In the genomic region with DNA sequence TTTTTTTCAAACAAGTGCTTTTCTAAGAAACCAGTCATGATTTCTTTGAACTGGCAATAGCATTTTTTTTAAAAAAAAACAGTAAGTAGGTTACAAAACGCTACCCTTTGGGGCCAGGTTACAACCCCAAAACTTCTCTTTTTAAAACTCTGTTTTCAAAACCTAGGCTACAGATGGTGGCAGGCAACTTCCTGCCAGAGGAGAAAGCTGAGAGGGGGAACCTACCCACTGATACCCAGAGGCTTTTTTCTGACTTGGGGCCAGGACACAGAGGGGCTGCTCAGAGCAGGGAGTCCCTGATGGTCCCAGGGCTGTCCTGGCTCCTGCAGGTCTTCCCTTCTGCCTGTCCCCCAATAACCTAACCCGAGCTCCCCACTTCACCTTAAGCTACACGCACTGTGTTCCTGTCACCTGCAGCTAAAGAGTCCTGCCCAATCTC, we compare ENCODE assay signal across 8 cellular contexts. TPM values are rescaled to one million over a fixed set of nuclear protein-coding genes. Genes with fewer than 3 reads are reported as not detected.
DNase-seq lines count a peak whose midpoint lies in the region; ATAC-seq, FAIRE-seq and TF ChIP-seq lines count a peak whose summit lies in the region.

No MANE protein-coding gene starts in this region.

- TF ChIP-seq EP300 in GM12878 (IDR thresholded peaks at IDR 0.05; ENCODE audit: borderline replicate concordance in 1 of 2, control insufficient read depth in 1 of 2, low read depth in 2 of 2, low read length in 2 of 2) = no peak

- SMC1A ChIA-PET in GM12878 (lab: Charles Lee; ENCODE audit: uncharacterized antibody, unreplicated experiment) = interaction anchor here (0.6 to 1.1 kb wide), 4 partner anchors 9 to 211 kb away, joined by 3 to 4 read pairs (median 3); a partner anchor contains a TSS

- intact Hi-C loops in GM12878 (cut with micrococcal nuclease; ENCODE audit: unreplicated experiment) = loop anchor here (10.0 kb wide), 1 partner anchor 424 kb away; a partner anchor contains a TSS

- in situ Hi-C loops in GM12878 (cut with MboI) = no loop called here

- peaks cover 3% of the 10 kb centered on the region for H3K79me2 ChIP-seq in GM12878 (ENCODE audit: control insufficient read depth, insufficient read depth, low read length)

- 31% methylated on average over 3 of the region's 3 CpGs for WGBS in GM12878 (ENCODE audit: insufficient coverage, insufficient replicate concordance, low lambda C conversion rate, missing lambda C conversion rate)

- CTCF ChIA-PET in GM12878 (lab: Yijun Ruan, JAX) = interaction anchor here (0.9 to 3.3 kb wide), 2 partner anchors 23 to 169 kb away, joined by 3 to 11 read pairs; no protein-coding TSS in a partner anchor

- peak overlapping the region; percentile 61 for H3K4me2 ChIP-seq in GM12878 (ENCODE audit: control insufficient read depth, insufficient read depth)

- no peaks in the 10 kb centered on the region for H3K27me3 ChIP-seq in GM12878 (replicated peaks in 1 of 2; ENCODE audit: control insufficient read depth in 2 of 2, insufficient read depth in 2 of 2, low read length in 1 of 2)

- H2AFZ ChIP-seq in GM12878 (ENCODE audit: control insufficient read depth, low read depth, low read length) = peak overlapping the region; percentile 65

- H3K9me3 ChIP-seq in GM12878 (replicated peaks; ENCODE audit: control insufficient read depth, insufficient read depth, low read length) = peaks cover 6% of the 10 kb centered on the region

- TF ChIP-seq POLR2A in GM12878 (IDR thresholded peaks at IDR 0.05; ENCODE audit: low read depth, low read length) = no peak

- no peak overlapping the region for H3K4me3 ChIP-seq in GM12878

- RAD21 ChIA-PET in GM12878 (lab: Charles Lee; ENCODE audit: unreplicated experiment) = interaction anchor here (1.0 kb wide), 1 partner anchor 10 kb away, joined by 4 read pairs; no protein-coding TSS in a partner anchor

- FAIRE-seq in GM12878 (lab: Jason Lieb, UNC) = no peak

- peaks cover 29% of the 10 kb centered on the region for H3K4me1 ChIP-seq in GM12878 (ENCODE audit: control insufficient read depth, insufficient read depth, low read length)

- no TSS peak for BruUV-seq in GM12878 (replicated peaks; lab: Mats Ljungman, UMichigan)

- H3K36me3 ChIP-seq in GM12878 (ENCODE audit: control insufficient read depth in 2 of 2, insufficient read depth in 2 of 2, low read length in 1 of 2) = no peaks in the 10 kb centered on the region

- ATAC-seq in GM19438 (IDR thresholded peaks at IDR 0.05; ENCODE audit: low read depth, unreplicated experiment) = peak; percentile 36
- peak; percentile 20 for ATAC-seq in GM12878

- POLR2A ChIA-PET in GM12878 (lab: Charles Lee) = interaction anchor here (0.8 kb wide), 2 partner anchors 10 to 56 kb away, joined by 3 to 4 read pairs; a partner anchor contains a TSS

- H3K9ac ChIP-seq in GM12878 (ENCODE audit: control insufficient read depth, insufficient read depth, low read length) = 0 out of 2 replicates have a peak overlapping the region, but pooled peaks have one; percentile 2

- H3K27ac ChIP-seq in GM12878 (ENCODE audit: control insufficient read depth, insufficient read depth) = peak overlapping the region; percentile 63

- no peaks in the 10 kb centered on the region for H4K20me1 ChIP-seq in GM12878 (ENCODE audit: control insufficient read depth, insufficient read depth)

- DNase-seq in SKM-1 treated with dmso at 0.1 percent for 144 hours (lab: John Stamatoyannopoulos, UW; ENCODE audit: unreplicated experiment) = peak; percentile 64
- no peak for DNase-seq in GM12878 (ENCODE audit: low read depth, low spot score)
- peak; percentile 17 for DNase-seq in stimulated activated CD8-positive, alpha-beta memory T cell treated with anti-CD3 and anti-CD28 coated beads, Interleukin-12 subunit alpha, Interleukin-12 subunit beta, amount 100 ng/mL, for 4 hours (ENCODE audit: low read depth)
- DNase-seq in NCI-H128 (lab: John Stamatoyannopoulos, UW; ENCODE audit: unreplicated experiment) = no peak
- DNase-seq in NCI-H146 treated with DMSO at 0.1 percent for 48 hours (lab: John Stamatoyannopoulos, UW; ENCODE audit: unreplicated experiment) = no peak
- DNase-seq in HT-29 (ENCODE audit: low spot score) = no peak
- DNase-seq in foreskin melanocyte = no peak

- TF ChIP-seq CTCF in GM12878 (IDR thresholded peaks at IDR 0.05 in 2 of 3, conservative IDR thresholded peaks at IDR 0.05 in 1 of 3; ENCODE audit: control insufficient read depth in 2 of 3, extremely low read depth in 1 of 3, insufficient read depth in 1 of 3, low read depth in 3 of 3, low read length in 3 of 3) = no peak

- no peak for TF ChIP-seq RAD21 in GM12878 (IDR thresholded peaks at IDR 0.05; ENCODE audit: insufficient read depth, low read depth, low read length)

TF ChIP-seq in GM12878, 131 proteins besides CTCF, POLR2A, EP300 and RAD21:
- no peak for TF ChIP-seq TCF3 (IDR thresholded peaks at IDR 0.05; ENCODE audit: borderline replicate concordance, insufficient read depth, low read depth, low read length)
- peak; percentile 53 for TF ChIP-seq ZNF384 (IDR thresholded peaks at IDR 0.05; ENCODE audit: borderline replicate concordance, low read depth, low read length)

RNA-seq across cellular contexts. Expression of a gene that starts 6.9 kb away (rescaled TPM):
- 23.1 and 23.8 TPM in 2 replicates for total RNA-seq in GM12878 (2013; cell fraction: nucleolus; rRNA removed)
- 26.7 and 33.4 TPM in 2 replicates for total RNA-seq in GM12878 (2014; rRNA removed)
- total RNA-seq in GM12878 (2014; rRNA removed; fragmentation: Illumina TruSeq; extraction: Trizol) = 30.4 and 33.3 TPM in 2 replicates
- total RNA-seq in GM12878 (2021) = 21.7 and 22.2 TPM in 2 replicates
- 16.4 TPM for polyA plus RNA-seq in GM12878 (2011; ENCODE audit: low read depth)
- 31.8 and 35.7 TPM in 2 replicates for polyA plus RNA-seq in GM12878 (2011; rRNA removed)
- 25.6 and 29.5 TPM in 2 replicates for polyA plus RNA-seq in GM12878 (2011; cell fraction: cytosol; rRNA removed)
- polyA plus RNA-seq in GM12878 (2011; cell fraction: nucleus; rRNA removed) = 14.9 and 19.3 TPM in 2 replicates
- 17.3 and 22.5 TPM in 2 replicates for polyA plus RNA-seq in GM12878 (2012)
- polyA plus RNA-seq in GM12878 (2014; fragmentation: Illumina TruSeq; extraction: Trizol) = 28.7 and 31.1 TPM in 2 replicates
- polyA plus RNA-seq in GM12878 (2014; fragmentation: Nextera tagmentation; extraction: Ambion mirVana) = 10 to 100 TPM; 26.5 to 27.8 TPM
- polyA plus RNA-seq in GM12878 (2014; rRNA removed) = 24.9 and 29.3 TPM in 2 replicates
- polyA plus RNA-seq in GM12878 (2016; fragmentation: Nextera tagmentation; extraction: Ambion mirVana) = 10 to 100 TPM; 26.7 to 31.6 TPM
- polyA minus RNA-seq in GM12878 (2011; rRNA and poly(A)+ RNA removed) = 23.8 and 24.4 TPM in 2 replicates
- polyA minus RNA-seq in GM12878 (2011; cell fraction: cytosol; rRNA and poly(A)+ RNA removed) = 5.9 and 7.6 TPM in 2 replicates
- 7.4 TPM in 2 replicates for polyA minus RNA-seq in GM12878 (2011; cell fraction: nucleus; rRNA and poly(A)+ RNA removed)
- total RNA-seq in HT-29 (2014; rRNA removed; shearing (Covaris generic)) = 18.3 and 20.0 TPM in 2 replicates

RNA-seq across cellular contexts. Expression of a gene that starts 55.7 kb away (rescaled TPM):
- total RNA-seq in GM12878 (2013; cell fraction: nucleolus; rRNA removed) = 22.2 and 24.4 TPM in 2 replicates
- total RNA-seq in GM12878 (2014; rRNA removed) (2.9 and 3.6 TPM in 2 replicates), GM12878 (2014; rRNA removed; fragmentation: Illumina TruSeq; extraction: Trizol) (4.5 and 4.7 TPM in 2 replicates), GM12878 (2021) (12.0 and 14.0 TPM in 2 replicates)
- polyA plus RNA-seq in GM12878 (2011; ENCODE audit: low read depth) = 2.6 TPM
- polyA plus RNA-seq in GM12878 (2011; rRNA removed) (3.9 and 5.1 TPM in 2 replicates), GM12878 (2014; fragmentation: Illumina TruSeq; extraction: Trizol) (6.3 and 7.1 TPM in 2 replicates), GM12878 (2014; fragmentation: Nextera tagmentation; extraction: Ambion mirVana) (under 1 TPM; 0.63 to 0.75 TPM), GM12878 (2014; rRNA removed) (6.4 and 7.3 TPM in 2 replicates), GM12878 (2016; fragmentation: Nextera tagmentation; extraction: Ambion mirVana) (1 to 10 TPM; 3.7 to 4.1 TPM)
- 4.6 and 5.4 TPM in 2 replicates for polyA plus RNA-seq in GM12878 (2011; cell fraction: cytosol; rRNA removed)
- 16.9 and 21.7 TPM in 2 replicates for polyA plus RNA-seq in GM12878 (2011; cell fraction: nucleus; rRNA removed)
- polyA plus RNA-seq in GM12878 (2012) = 4.2 and 5.8 TPM in 2 replicates
- polyA minus RNA-seq in GM12878 (2011; rRNA and poly(A)+ RNA removed) = 5.4 and 10.1 TPM in 2 replicates
- 4.7 and 5.6 TPM in 2 replicates for polyA minus RNA-seq in GM12878 (2011; cell fraction: cytosol; rRNA and poly(A)+ RNA removed)
- 3.3 and 5.7 TPM in 2 replicates for polyA minus RNA-seq in GM12878 (2011; cell fraction: nucleus; rRNA and poly(A)+ RNA removed)
- total RNA-seq in HT-29 (2014; rRNA removed; shearing (Covaris generic)) = 2.7 and 3.0 TPM in 2 replicates

RNA-seq across cellular contexts. Expression of a gene that starts 55.9 kb away (rescaled TPM):
- 36.3 TPM in 2 replicates for total RNA-seq in GM12878 (2013; cell fraction: nucleolus; rRNA removed)
- total RNA-seq in GM12878 (2014; rRNA removed) (15.1 and 16.8 TPM in 2 replicates), GM12878 (2014; rRNA removed; fragmentation: Illumina TruSeq; extraction: Trizol) (24.2 and 27.0 TPM in 2 replicates), GM12878 (2021) (15.0 and 17.5 TPM in 2 replicates)
- polyA plus RNA-seq in GM12878 (2011; ENCODE audit: low read depth) = 4.9 TPM
- polyA plus RNA-seq in GM12878 (2011; rRNA removed) (12.8 and 21.1 TPM in 2 replicates), GM12878 (2014; fragmentation: Illumina TruSeq; extraction: Trizol) (16.8 and 20.8 TPM in 2 replicates), GM12878 (2014; fragmentation: Nextera tagmentation; extraction: Ambion mirVana) (1 to 10 TPM; 6.0 to 6.4 TPM), GM12878 (2014; rRNA removed) (7.4 and 9.3 TPM in 2 replicates), GM12878 (2016; fragmentation: Nextera tagmentation; extraction: Ambion mirVana) (1 to 10 TPM; 2.5 to 3.4 TPM)
- 3.3 and 3.8 TPM in 2 replicates for polyA plus RNA-seq in GM12878 (2011; cell fraction: cytosol; rRNA removed)
- 9.1 and 11.5 TPM in 2 replicates for polyA plus RNA-seq in GM12878 (2011; cell fraction: nucleus; rRNA removed)
- polyA plus RNA-seq in GM12878 (2012) = 6.0 and 9.6 TPM in 2 replicates
- 8.0 and 10.5 TPM in 2 replicates for polyA minus RNA-seq in GM12878 (2011; rRNA and poly(A)+ RNA removed)
- polyA minus RNA-seq in GM12878 (2011; cell fraction: cytosol; rRNA and poly(A)+ RNA removed) = 6.9 and 12.6 TPM in 2 replicates
- polyA minus RNA-seq in GM12878 (2011; cell fraction: nucleus; rRNA and poly(A)+ RNA removed) = 6.3 and 8.2 TPM in 2 replicates
- total RNA-seq in HT-29 (2014; rRNA removed; shearing (Covaris generic)) = 15.1 and 16.1 TPM in 2 replicates

Comparison
In these comparisons a context has a peak if more than half of its experiments do, and no peak if none do; other contexts are left out.
1. DNase-seq: peak in SKM-1 treated with dmso at 0.1 percent for 144 hours (single experiment) and stimulated activated CD8-positive, alpha-beta memory T cell treated with anti-CD3 and anti-CD28 coated beads, Interleukin-12 subunit alpha, Interleukin-12 subunit beta, amount 100 ng/mL, for 4 hours (single experiment); none in GM12878 (single experiment), NCI-H128 (single experiment), NCI-H146 treated with DMSO at 0.1 percent for 48 hours (single experiment), HT-29 (single experiment) and foreskin melanocyte (single experiment).